In the genomic region with DNA sequence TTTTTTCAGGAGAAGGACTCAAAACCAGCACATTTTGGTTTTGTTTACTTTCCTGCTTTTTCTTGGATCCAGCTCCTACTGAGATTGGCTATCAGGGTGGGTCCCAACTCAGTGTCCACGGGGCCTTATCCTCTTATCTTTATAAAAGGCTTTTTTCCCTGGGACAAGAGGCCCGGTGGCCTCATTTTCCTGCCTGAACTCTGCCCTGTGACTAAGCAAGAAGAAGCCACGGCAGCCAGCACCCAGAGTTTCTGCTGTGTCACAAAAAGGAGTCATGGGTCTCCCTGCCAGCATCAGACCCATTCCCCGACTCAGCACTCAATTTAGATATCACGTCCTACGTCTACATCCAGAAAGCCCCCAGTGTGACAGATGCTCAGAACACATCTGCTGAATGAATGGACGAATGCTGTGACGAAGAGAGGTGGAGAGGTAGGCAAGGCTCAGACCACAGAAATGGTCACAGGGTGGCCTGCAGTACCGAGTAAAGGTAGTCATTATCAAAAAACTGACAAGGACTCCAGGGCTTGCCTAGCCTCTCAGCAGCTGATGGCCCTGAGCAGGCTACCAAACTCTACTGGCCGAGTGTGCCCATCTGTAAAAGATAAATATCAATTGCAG, we compare ENCODE assay signal across 9 cellular contexts. TPM values are rescaled to one million over a fixed set of nuclear protein-coding genes. Genes with fewer than 3 reads are reported as not detected.
DNase-seq lines count a peak whose midpoint lies in the region; TF ChIP-seq lines count a peak whose summit lies in the region.
"Had no signal": no experiment of that assay in that cellular context is flagged by ENCODE, and none has a peak within 500 bp of the region (broad histone marks: within the 10 kb centered on the region; RNA-seq: fewer than 3 reads in every experiment).

No MANE protein-coding gene starts in this region.

- H3K27me3 ChIP-seq in HUES48 (ENCODE audit: control insufficient read depth, insufficient read depth, low read length) = no peaks in the 10 kb centered on the region
- H3K27me3 ChIP-seq in hepatocyte = no peaks in the 10 kb centered on the region
- no peaks in the 10 kb centered on the region for H3K27me3 ChIP-seq in transverse colon

- H3K9me3 ChIP-seq in HUES48 (ENCODE audit: control insufficient read depth, insufficient read depth, low read length) (no peaks in the 10 kb centered on the region), hepatocyte (ENCODE audit: low read depth) (no peaks in the 10 kb centered on the region), transverse colon (no peaks in the 10 kb centered on the region)
- H3K9me3 ChIP-seq: psoas muscle had no signal

- in situ Hi-C loops in transverse colon (cut with MboI; ENCODE audit: low pct_ligation_motif_present in 1 of 4, low pct_unique_long_range_greater_than_20kb in 1 of 4, low sequenced_read_pairs in 3 of 4) = no loop called here

- H3K36me3 ChIP-seq in HUES48 (ENCODE audit: control insufficient read depth, insufficient read depth, low read length) = no peaks in the 10 kb centered on the region
- H3K36me3 ChIP-seq in hepatocyte (replicated peaks; ENCODE audit: insufficient read depth, low read depth) = no peaks in the 10 kb centered on the region
- no peaks in the 10 kb centered on the region for H3K36me3 ChIP-seq in transverse colon

- H3K4me1 ChIP-seq in HUES48 (ENCODE audit: control insufficient read depth, insufficient read depth, low read length) (no peaks in the 10 kb centered on the region), hepatocyte (ENCODE audit: insufficient read depth) (peaks cover 38% of the 10 kb centered on the region), transverse colon (peaks cover 12 to 42% (median 22%) of the 10 kb centered on the region in 4 donors)

- peaks cover 14% of the 10 kb centered on the region for H4K20me1 ChIP-seq in hepatocyte (ENCODE audit: insufficient read depth, poor library complexity, severe bottlenecking)

- no peak for TF ChIP-seq EP300 in transverse colon (IDR thresholded peaks at IDR 0.05; ENCODE audit: low read depth)

- H2AFZ ChIP-seq in hepatocyte = no peak overlapping the region

- H3K9me2 ChIP-seq in hepatocyte (replicated peaks; ENCODE audit: insufficient read depth) = no peaks in the 10 kb centered on the region

- peaks cover 90% of the 10 kb centered on the region for H3K79me2 ChIP-seq in hepatocyte

- DNase-seq in amniotic stem cell (lab: John Stamatoyannopoulos, UW) (peak; percentile 24), hepatocyte (ENCODE audit: low spot score) (peak; percentile 83), transverse colon (peak; percentile 66), GM19240 (ENCODE audit: insufficient read length, low spot score) (no peak), middle frontal gyrus (ENCODE audit: extremely low spot score, low spot score) (no peak), cerebellar cortex (ENCODE audit: low spot score) (no peak)
- DNase-seq: psoas muscle had no signal

- no peak for TF ChIP-seq POLR2A in transverse colon (IDR thresholded peaks at IDR 0.05)

- no peak overlapping the region for H3K9ac ChIP-seq in HUES48 (ENCODE audit: low read depth, low read length)

- intact Hi-C loops in transverse colon (cut with DNase I; ENCODE audit: low total_unique reads) = no loop called here

- WGBS in hepatocyte (ENCODE audit: low lambda C conversion rate, missing lambda C conversion rate) = 34% methylated on average over 10 of the region's 10 CpGs
- 39 to 92% methylated on average over 4 to 10 of the region's 10 CpGs for WGBS in transverse colon (ENCODE audit: low coverage in 1 of 2), 2 donors

- peak overlapping the region; percentile 69 for H3K27ac ChIP-seq in HUES48 (ENCODE audit: low read depth, low read length)
- H3K27ac ChIP-seq in hepatocyte = peak overlapping the region; percentile 79
- H3K27ac ChIP-seq in transverse colon = peak overlapping the region in 3 of 4 donors; percentile 49 to 62 (median 51)
- H3K27ac ChIP-seq: HL-60, psoas muscle had no signal

- H3K4me3 ChIP-seq in HUES48 (ENCODE audit: low read depth, low read length) = no peak overlapping the region
- no peak overlapping the region for H3K4me3 ChIP-seq in hepatocyte
- H3K4me3 ChIP-seq in transverse colon = no peak overlapping the region
- H3K4me3 ChIP-seq: psoas muscle had no signal

- TF ChIP-seq CTCF in hepatocyte (IDR thresholded peaks at IDR 0.05; ENCODE audit: poor library complexity) (no peak), transverse colon (IDR thresholded peaks at IDR 0.05) (no peak)

- peak overlapping the region; percentile 56 for H3K4me2 ChIP-seq in hepatocyte

RNA-seq across cellular contexts. Expression of gene DLG5, which starts 16.7 kb away (rescaled TPM):
- 23.6 and 29.3 TPM in 2 replicates for total RNA-seq in hepatocyte
- 14.7 and 15.5 TPM in 2 replicates for polyA plus RNA-seq in hepatocyte
- 10 to 100 TPM; 31.4 to 90.1 (median 44.6) TPM for total RNA-seq in transverse colon

Comparison
In these comparisons a context has a peak if more than half of its experiments do, and no peak if none do; other contexts are left out.
1. DNase-seq: peak in amniotic stem cell (single experiment), hepatocyte (single experiment) and transverse colon (single experiment); none in GM19240 (single experiment), middle frontal gyrus (single experiment) and cerebellar cortex (single experiment).
2. Peak in every context shown above with its lines, with median percentiles within 50 percentile points of each other: H3K27ac ChIP-seq.